In the genomic region with DNA sequence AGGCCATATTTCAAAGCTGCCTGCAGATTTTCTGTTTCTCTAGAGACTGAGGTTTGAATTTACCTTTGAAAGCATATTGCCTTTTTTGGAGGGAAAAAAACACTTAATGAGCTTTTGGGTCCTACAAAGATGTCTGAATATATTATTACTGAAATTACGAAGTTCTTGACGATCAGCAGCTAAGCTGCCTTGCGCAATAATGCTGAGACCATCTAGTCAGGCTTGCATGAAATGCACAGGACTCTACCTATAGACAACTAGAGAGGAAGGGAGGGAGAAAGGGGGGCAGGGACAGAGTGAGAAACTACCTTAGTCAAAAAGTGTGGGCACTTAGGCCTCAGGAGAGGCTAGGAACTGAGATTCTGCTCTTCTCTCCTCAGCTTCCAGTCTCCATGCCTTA, we compare ENCODE assay signal across 31 cellular contexts.
"Had no signal": no experiment of that assay in that cellular context is flagged by ENCODE, and none has a peak within 500 bp of the region (broad histone marks: within the 10 kb centered on the region; RNA-seq: fewer than 3 reads in every experiment).

No MANE protein-coding gene starts in this region.

- H3K9me3 Mint-ChIP-seq: naive thymus-derived CD8-positive, alpha-beta T cell; nephron; neural crest cell; stimulated activated effector memory CD8-positive, alpha-beta T cell treated with anti-CD3 and anti-CD28 coated beads, Interleukin-12 subunit alpha, Interleukin-12 subunit beta, amount 100 ng/mL, for 72 hours; stimulated activated naive CD8-positive, alpha-beta T cell treated with anti-CD3 and anti-CD28 coated beads, Interleukin-15, Interleukin-2, amounts not matched to agents 100 ng/mL and 50 ng/mL, for 24 hours had no signal

- H3K4me1 ChIP-seq: left lung, lower lobe of right lung, pancreas, prostate gland, sigmoid colon, spleen, suprapubic skin, tibial artery, upper lobe of right lung, uterus had no signal

- DNase-seq: hippocampal formation; immature natural killer cell; kidney; left colon; left lung; lower lobe of right lung; mammary epithelial cell; mesenchymal stem cell; naive thymus-derived CD8-positive, alpha-beta T cell; nucleus accumbens; pancreas; posterior cingulate gyrus; retina; right cardiac atrium; sigmoid colon; small intestine; spleen; stimulated activated CD4-positive, alpha-beta T cell treated with anti-CD3 and anti-CD28 coated beads, Interleukin-4, amount 100 ng/mL, for 24 hours; stimulated activated naive CD4-positive, alpha-beta T cell; tibial artery; trophoblast cell; upper lobe of right lung; uterus had no signal

- H3K27ac ChIP-seq: left lung, lower lobe of right lung, pancreas, prostate gland, sigmoid colon, spleen, suprapubic skin, thoracic aorta, tibial artery, upper lobe of right lung, uterus had no signal

- H3K4me3 Mint-ChIP-seq: immature natural killer cell; naive thymus-derived CD8-positive, alpha-beta T cell; nephron; neural crest cell; stimulated activated effector memory CD8-positive, alpha-beta T cell treated with anti-CD3 and anti-CD28 coated beads, Interleukin-12 subunit alpha, Interleukin-12 subunit beta, amount 100 ng/mL, for 72 hours; stimulated activated naive CD8-positive, alpha-beta T cell treated with anti-CD3 and anti-CD28 coated beads, Interleukin-15, Interleukin-2, amounts not matched to agents 100 ng/mL and 50 ng/mL, for 24 hours had no signal

- H3K27me3 Mint-ChIP-seq: stimulated activated naive CD8-positive, alpha-beta T cell treated with anti-CD3 and anti-CD28 coated beads, Interleukin-15, Interleukin-2, amounts not matched to agents 100 ng/mL and 50 ng/mL, for 24 hours had no signal

- H3K4me3 ChIP-seq: left lung, lower lobe of right lung, pancreas, prostate gland, sigmoid colon, spleen, suprapubic skin, thoracic aorta, tibial artery, upper lobe of right lung, uterus had no signal

- H3K36me3 ChIP-seq: left lung, lower lobe of right lung, pancreas, prostate gland, sigmoid colon, spleen, suprapubic skin, thoracic aorta, tibial artery, upper lobe of right lung, uterus had no signal

- FAIRE-seq: islet of Langerhans, kidney, pancreas, small intestine had no signal

- H3K36me3 Mint-ChIP-seq: immature natural killer cell; naive thymus-derived CD8-positive, alpha-beta T cell; stimulated activated effector memory CD8-positive, alpha-beta T cell treated with anti-CD3 and anti-CD28 coated beads, Interleukin-12 subunit alpha, Interleukin-12 subunit beta, amount 100 ng/mL, for 72 hours had no signal

- H3K27me3 ChIP-seq: left lung, pancreas, sigmoid colon, spleen, suprapubic skin, tibial artery, upper lobe of right lung, uterus had no signal

- H3K27ac Mint-ChIP-seq: immature natural killer cell; nephron; stimulated activated effector memory CD8-positive, alpha-beta T cell treated with anti-CD3 and anti-CD28 coated beads, Interleukin-12 subunit alpha, Interleukin-12 subunit beta, amount 100 ng/mL, for 72 hours; stimulated activated naive CD8-positive, alpha-beta T cell treated with anti-CD3 and anti-CD28 coated beads, Interleukin-15, Interleukin-2, amounts not matched to agents 100 ng/mL and 50 ng/mL, for 24 hours had no signal

- H3K4me1 Mint-ChIP-seq: immature natural killer cell; naive thymus-derived CD8-positive, alpha-beta T cell; nephron; stimulated activated effector memory CD8-positive, alpha-beta T cell treated with anti-CD3 and anti-CD28 coated beads, Interleukin-12 subunit alpha, Interleukin-12 subunit beta, amount 100 ng/mL, for 72 hours had no signal

- H3K9me3 ChIP-seq: left lung, lower lobe of right lung, pancreas, prostate gland, sigmoid colon, spleen, suprapubic skin, thoracic aorta, tibial artery, upper lobe of right lung, uterus had no signal
